30 cellular contexts compared by ENCODE assay signal in genomic region chr4:4720671-4721070, GRCh38.
DNase-seq lines count a peak whose midpoint lies in the region; ATAC-seq, FAIRE-seq and TF ChIP-seq lines count a peak whose summit lies in the region.
"Had no signal": no experiment of that assay in that cellular context is flagged by ENCODE, and none has a peak within 500 bp of the region (broad histone marks: within the 10 kb centered on the region; RNA-seq: fewer than 3 reads in every experiment).

No MANE protein-coding gene starts in this region.

- no peak overlapping the region for H3K9ac ChIP-seq in HepG2 (ENCODE audit: insufficient read depth, low read depth, low read length)

- TF ChIP-seq EP300 in HepG2 (IDR thresholded peaks at IDR 0.05; ENCODE audit: low read depth in 2 of 2, low read length in 2 of 2): no peak
- TF ChIP-seq EP300 in HepG2 (CRISPR knock-in tag; IDR thresholded peaks at IDR 0.05; ENCODE audit: borderline replicate concordance): no peak

- no peaks in the 10 kb centered on the region for H3K79me2 ChIP-seq in HepG2 (ENCODE audit: insufficient read depth, low read length)

- H3K9me3 Mint-ChIP-seq in stimulated activated effector memory CD8-positive, alpha-beta T cell treated with anti-CD3 and anti-CD28 coated beads, Interleukin-12 subunit alpha, Interleukin-12 subunit beta, amount 100 ng/mL, for 72 hours: peaks cover 4% of the 10 kb centered on the region

- H3K36me3 ChIP-seq in HepG2 (replicated peaks in 1 of 2; ENCODE audit: control insufficient read depth in 1 of 2, insufficient read depth in 2 of 2, low read length in 2 of 2) (no peaks in the 10 kb centered on the region), right lobe of liver (no peaks in the 10 kb centered on the region), thyroid gland (no peaks in the 10 kb centered on the region)
- H3K36me3 ChIP-seq: gastroesophageal sphincter, pancreas had no signal

- WGBS in HepG2 (ENCODE audit: low lambda C conversion rate): 92% methylated on average over 6 of the region's 6 CpGs
- 75% methylated on average over 6 of the region's 6 CpGs for WGBS in right lobe of liver (ENCODE audit: insufficient coverage, low coverage, low lambda C conversion rate, missing lambda C conversion rate)
- 94 to 96% methylated on average over 6 of the region's 6 CpGs for WGBS in thyroid gland, 2 donors

- H3K27me3 ChIP-seq in HepG2 (ENCODE audit: control insufficient read depth in 1 of 2, insufficient read depth in 2 of 2, low read length in 2 of 2): no peaks in the 10 kb centered on the region
- H3K27me3 ChIP-seq in right lobe of liver: no peaks in the 10 kb centered on the region
- H3K27me3 ChIP-seq in thyroid gland: no peaks in the 10 kb centered on the region
- H3K27me3 ChIP-seq: gastroesophageal sphincter, pancreas had no signal

- in situ Hi-C loops in HepG2 (cut with HindIII; ENCODE audit: extremely low pct_ligation_motif_present, low pct_unique_long_range_greater_than_20kb): no loop called here

- POLR2A ChIA-PET in HepG2 (lab: Yijun Ruan, JAX): no interaction called here

- intact Hi-C loops in HepG2 (cut with micrococcal nuclease; ENCODE audit: unreplicated experiment) (no loop called here), right lobe of liver (cut with DNase I) (no loop called here), thyroid gland (cut with DNase I) (no loop called here)

- no TSS peak for BruUV-seq in HepG2 (replicated peaks; lab: Mats Ljungman, UMichigan)

- H3K9me3 ChIP-seq in HepG2 (ENCODE audit: low read length): peaks cover 24% of the 10 kb centered on the region
- H3K9me3 ChIP-seq in right lobe of liver: no peaks in the 10 kb centered on the region
- no peaks in the 10 kb centered on the region for H3K9me3 ChIP-seq in thyroid gland
- H3K9me3 ChIP-seq: A549, pancreas had no signal

- no peaks in the 10 kb centered on the region for H3K36me3 Mint-ChIP-seq in stimulated activated effector memory CD8-positive, alpha-beta T cell treated with anti-CD3 and anti-CD28 coated beads, Interleukin-12 subunit alpha, Interleukin-12 subunit beta, amount 100 ng/mL, for 72 hours

- H2AFZ ChIP-seq in HepG2 (ENCODE audit: low read length): no peak overlapping the region
- H2AFZ ChIP-seq: GM23338, PC-9 had no signal

- ATAC-seq in HepG2 (no peak), right lobe of liver (no peak), GM18502 (IDR thresholded peaks at IDR 0.05; ENCODE audit: poor library complexity, unreplicated experiment) (no peak)
- no peak for ATAC-seq in stimulated activated effector memory CD8-positive, alpha-beta T cell treated with anti-CD3 and anti-CD28 coated beads, Interleukin-12 subunit alpha, Interleukin-12 subunit beta, amount 100 ng/mL, for 72 hours
- ATAC-seq: A549; activated CD8-positive, alpha-beta memory T cell treated with anti-CD3 and anti-CD28 coated beads, Interleukin-2, amount 10 ng/mL, durations not matched to agents 7 days and 5 days; CD8-positive, alpha-beta T cell; gastroesophageal sphincter; GM23338; left lobe of liver; pancreas; Right ventricle myocardium inferior had no signal

- DNase-seq in HepG2 (ENCODE audit: low spot score) (no peak), right lobe of liver (no peak), NCI-H345 (lab: John Stamatoyannopoulos, UW) (peak; percentile 88), NCI-H82 treated with DMSO at 0.1 percent for 48 hours (lab: John Stamatoyannopoulos, UW; ENCODE audit: unreplicated experiment) (peak; percentile 61), NCI-H2227 treated with DMSO at 0.1 percent for 48 hours (lab: John Stamatoyannopoulos, UW) (no peak), thyroid gland (no peak)
- no peak for DNase-seq in stimulated activated effector memory CD8-positive, alpha-beta T cell treated with anti-CD3 and anti-CD28 coated beads, Interleukin-12 subunit alpha, Interleukin-12 subunit beta, amount 100 ng/mL, for 72 hours (ENCODE audit: low spot score in 2 of 2)
- DNase-seq: activated CD4-positive, alpha-beta T cell treated with anti-CD3 and anti-CD28 coated beads, Interleukin-2, amount 10 ng/mL, durations not matched to agents 24 days and 14 days; activated CD8-positive, alpha-beta memory T cell treated with anti-CD3 and anti-CD28 coated beads, Interleukin-2, amount 10 ng/mL, durations not matched to agents 7 days and 5 days; activated naive CD4-positive, alpha-beta T cell treated with Interleukin-2 at 50 U/mL for 16 hours; activated T-cell treated with anti-CD3 and anti-CD28 coated beads, Interleukin-2, amount 50 U/mL, for 48 hours; CD8-positive, alpha-beta T cell; DND-41; HFFc6; NCI-H2081 treated with DMSO at 0.1 percent for 48 hours; pancreas; PC-9; retina; stimulated activated CD4-positive, alpha-beta T cell treated with anti-CD3 and anti-CD28 coated beads, Interleukin-2, amount 100 ng/mL, for 48 hours had no signal

- no peak overlapping the region for H3K4me2 ChIP-seq in HepG2 (ENCODE audit: low read depth, low read length)
- H3K4me2 ChIP-seq: A549, GM23338, PC-9 had no signal

- no peak overlapping the region for H3K27ac ChIP-seq in HepG2 (ENCODE audit: extremely low read length, insufficient read depth, low read length)
- no peak overlapping the region for H3K27ac ChIP-seq in right lobe of liver
- no peak overlapping the region for H3K27ac ChIP-seq in thyroid gland
- H3K27ac ChIP-seq: A549, gastroesophageal sphincter, pancreas, PC-9, VCaP had no signal

- H3K4me3 ChIP-seq in HepG2 (replicated peaks in 1 of 3; ENCODE audit: insufficient read depth in 1 of 3, low read depth in 2 of 3, low read length in 3 of 3) (no peak overlapping the region), right lobe of liver (no peak overlapping the region), thyroid gland (replicated peaks in 1 of 3) (no peak overlapping the region)
- H3K4me3 ChIP-seq: A549, gastroesophageal sphincter, GM23338, pancreas, PC-9 had no signal

- H3K4me1 ChIP-seq in HepG2 (ENCODE audit: insufficient read depth, low read length) (no peaks in the 10 kb centered on the region), right lobe of liver (no peaks in the 10 kb centered on the region), thyroid gland (no peaks in the 10 kb centered on the region)
- H3K4me1 ChIP-seq: A549, gastroesophageal sphincter, pancreas had no signal

- TF ChIP-seq CTCF in HepG2 (CRISPR knock-in tag; IDR thresholded peaks at IDR 0.05): no peak
- no peak for TF ChIP-seq CTCF in right lobe of liver (IDR thresholded peaks at IDR 0.05)
- TF ChIP-seq CTCF in thyroid gland (IDR thresholded peaks at IDR 0.05): no peak

- FAIRE-seq in HepG2 (lab: Jason Lieb, UNC): no peak
- FAIRE-seq: A549, endothelial cell of umbilical vein, pancreas had no signal

- peak overlapping the region; percentile 12 for H3K27ac Mint-ChIP-seq in stimulated activated effector memory CD8-positive, alpha-beta T cell treated with anti-CD3 and anti-CD28 coated beads, Interleukin-12 subunit alpha, Interleukin-12 subunit beta, amount 100 ng/mL, for 72 hours
- H3K27ac Mint-ChIP-seq: activated CD4-positive, alpha-beta T cell treated with anti-CD3 and anti-CD28 coated beads, Interleukin-2, amount 10 ng/mL, durations not matched to agents 24 days and 14 days; activated CD8-positive, alpha-beta memory T cell treated with anti-CD3 and anti-CD28 coated beads, Interleukin-2, amount 10 ng/mL, durations not matched to agents 7 days and 5 days; CD8-positive, alpha-beta T cell; GM23338; HFFc6; memory B cell; T-helper 2 cell treated with Interferon-gamma antibody and Interleukin-4, amounts not matched to agents 5 μg/mL and 100 μg/mL, for 36 hours; type B pancreatic cell had no signal

- H4K20me1 ChIP-seq in HepG2 (ENCODE audit: insufficient read depth, low read length): no peaks in the 10 kb centered on the region

- H3K4me1 Mint-ChIP-seq in stimulated activated effector memory CD8-positive, alpha-beta T cell treated with anti-CD3 and anti-CD28 coated beads, Interleukin-12 subunit alpha, Interleukin-12 subunit beta, amount 100 ng/mL, for 72 hours: no peaks in the 10 kb centered on the region
- H3K4me1 Mint-ChIP-seq: activated CD4-positive, alpha-beta T cell treated with anti-CD3 and anti-CD28 coated beads, Interleukin-2, amount 10 ng/mL, durations not matched to agents 24 days and 14 days; activated CD8-positive, alpha-beta memory T cell treated with anti-CD3 and anti-CD28 coated beads, Interleukin-2, amount 10 ng/mL, durations not matched to agents 7 days and 5 days; memory B cell had no signal

- H3K4me3 Mint-ChIP-seq in stimulated activated effector memory CD8-positive, alpha-beta T cell treated with anti-CD3 and anti-CD28 coated beads, Interleukin-12 subunit alpha, Interleukin-12 subunit beta, amount 100 ng/mL, for 72 hours: no peak overlapping the region
- H3K4me3 Mint-ChIP-seq: activated CD4-positive, alpha-beta T cell treated with anti-CD3 and anti-CD28 coated beads, Interleukin-2, amount 10 ng/mL, durations not matched to agents 24 days and 14 days; activated CD8-positive, alpha-beta memory T cell treated with anti-CD3 and anti-CD28 coated beads, Interleukin-2, amount 10 ng/mL, durations not matched to agents 7 days and 5 days; CD8-positive, alpha-beta T cell; GM23338; HFFc6; memory B cell; T-helper 2 cell treated with Interferon-gamma antibody and Interleukin-4, amounts not matched to agents 5 μg/mL and 100 μg/mL, for 36 hours; type B pancreatic cell had no signal

- TF ChIP-seq POLR2A in HepG2 (IDR thresholded peaks at IDR 0.05; ENCODE audit: insufficient read depth in 1 of 2, low read depth in 2 of 2, low read length in 2 of 2): no peak
- no peak for TF ChIP-seq POLR2A in right lobe of liver (IDR thresholded peaks at IDR 0.05)
- no peak for TF ChIP-seq POLR2A in thyroid gland (IDR thresholded peaks at IDR 0.05)

- CTCF ChIA-PET in HepG2 (lab: Yijun Ruan, JAX; ENCODE audit: low intra/inter-chr PET ratio, low total read pairs): no interaction called here

- no peak for TF ChIP-seq RAD21 in HepG2 (CRISPR knock-in tag; IDR thresholded peaks at IDR 0.05)

TF ChIP-seq in HepG2, 621 proteins besides CTCF, POLR2A, EP300 and RAD21:
- TF ChIP-seq, protein P1, sequence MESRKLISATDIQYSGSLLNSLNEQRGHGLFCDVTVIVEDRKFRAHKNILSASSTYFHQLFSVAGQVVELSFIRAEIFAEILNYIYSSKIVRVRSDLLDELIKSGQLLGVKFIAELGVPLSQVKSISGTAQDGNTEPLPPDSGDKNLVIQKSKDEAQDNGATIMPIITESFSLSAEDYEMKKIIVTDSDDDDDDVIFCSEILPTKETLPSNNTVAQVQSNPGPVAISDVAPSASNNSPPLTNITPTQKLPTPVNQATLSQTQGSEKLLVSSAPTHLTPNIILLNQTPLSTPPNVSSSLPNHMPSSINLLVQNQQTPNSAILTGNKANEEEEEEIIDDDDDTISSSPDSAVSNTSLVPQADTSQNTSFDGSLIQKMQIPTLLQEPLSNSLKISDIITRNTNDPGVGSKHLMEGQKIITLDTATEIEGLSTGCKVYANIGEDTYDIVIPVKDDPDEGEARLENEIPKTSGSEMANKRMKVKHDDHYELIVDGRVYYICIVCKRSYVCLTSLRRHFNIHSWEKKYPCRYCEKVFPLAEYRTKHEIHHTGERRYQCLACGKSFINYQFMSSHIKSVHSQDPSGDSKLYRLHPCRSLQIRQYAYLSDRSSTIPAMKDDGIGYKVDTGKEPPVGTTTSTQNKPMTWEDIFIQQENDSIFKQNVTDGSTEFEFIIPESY (CRISPR knock-in tag; IDR thresholded peaks at IDR 0.05): 0 out of 2 replicates have a peak, but pooled peaks have one; percentile 30
- no peak for TF ChIP-seq FOXP1 (IDR thresholded peaks at IDR 0.05)
- no peak for TF ChIP-seq FOXP1 (CRISPR knock-in tag; IDR thresholded peaks at IDR 0.05)

Comparison
In these comparisons a context has a peak if more than half of its experiments do, and no peak if none do; other contexts are left out.
1. DNase-seq: peak in NCI-H345 (single experiment) and NCI-H82 treated with DMSO at 0.1 percent for 48 hours (single experiment); none in HepG2 (single experiment), right lobe of liver (0 of 3), stimulated activated effector memory CD8-positive, alpha-beta T cell treated with anti-CD3 and anti-CD28 coated beads, Interleukin-12 subunit alpha, Interleukin-12 subunit beta, amount 100 ng/mL, for 72 hours (0 of 2), NCI-H2227 treated with DMSO at 0.1 percent for 48 hours (single experiment) and thyroid gland (0 of 2).